9 cellular contexts compared by ENCODE assay signal in genomic region chr3:50568947-50569749, GRCh38. TPM values are rescaled to one million over a fixed set of nuclear protein-coding genes. Genes with fewer than 3 reads are reported as not detected.
A peak's percentile ranks its signal among the peaks of the same experiment; 100 is the strongest.
DNase-seq lines count a peak whose midpoint lies in the region; ATAC-seq, FAIRE-seq and TF ChIP-seq lines count a peak whose summit lies in the region.
"Had no signal": no experiment of that assay in that cellular context is flagged by ENCODE, and none has a peak within 500 bp of the region (broad histone marks: within the 10 kb centered on the region; RNA-seq: fewer than 3 reads in every experiment).

Gene HEMK1 (plus strand): TSS chr3:50569522. CDS start chr3:50571105, 1,583 bp downstream.

- peak within 1 kb of the TSS; percentile 97 for H3K4me3 Mint-ChIP-seq in chondrocyte (ENCODE audit: unreplicated experiment)

- peak within 1 kb of the TSS; percentile 87 to 95 for H3K27ac ChIP-seq in kidney (ENCODE audit: low read depth in 2 of 2, low read length in 2 of 2)

- peaks cover 27 to 30% of the 10 kb centered on the region in 2 donors for H3K4me1 ChIP-seq in kidney (ENCODE audit: control insufficient read depth in 1 of 2, insufficient read depth in 1 of 2, low read depth in 1 of 2, low read length in 2 of 2)

- no peaks in the 10 kb centered on the region for H3K36me3 ChIP-seq in kidney (ENCODE audit: control insufficient read depth in 1 of 2, insufficient read depth in 2 of 2, low read length in 2 of 2)

- ATAC-seq in GM19035 (IDR thresholded peaks at IDR 0.05; ENCODE audit: unreplicated experiment) (peak; percentile 63), HG03354 (IDR thresholded peaks at IDR 0.05; ENCODE audit: poor library complexity, severe bottlenecking, unreplicated experiment) (peak; percentile 74)

- H3K4me1 Mint-ChIP-seq in chondrocyte (ENCODE audit: low read depth): peaks cover 29% of the 10 kb centered on the region

- TF ChIP-seq CTCF in AG10803 (conservative IDR thresholded peaks at IDR 0.05; ENCODE audit: low read length) (no peak), chondrocyte (IDR thresholded peaks at IDR 0.05) (peak; percentile 17), kidney (IDR thresholded peaks at IDR 0.05; ENCODE audit: borderline replicate concordance, extremely low read depth, insufficient read depth) (no peak)

- intact Hi-C loops in kidney (cut with DNase I): no loop called here

- FAIRE-seq in kidney (lab: Jason Lieb, UNC): no peak
- FAIRE-seq: islet of Langerhans had no signal

- H3K9ac ChIP-seq in kidney (ENCODE audit: low read length in 2 of 2): peak within 1 kb of the TSS; percentile 95 to 98

- no peaks in the 10 kb centered on the region for H3K27me3 Mint-ChIP-seq in chondrocyte (ENCODE audit: low read depth)

- H3K4me3 ChIP-seq in AG10803 (ENCODE audit: low read length) (peak within 1 kb of the TSS; percentile 97), kidney (ENCODE audit: low read length in 2 of 2) (peak within 1 kb of the TSS; percentile 97 to 98)

- H3K27ac Mint-ChIP-seq in chondrocyte (ENCODE audit: unreplicated experiment): peak within 1 kb of the TSS; percentile 97

- H3K9me3 ChIP-seq in kidney (ENCODE audit: control insufficient read depth in 1 of 2, low read length in 2 of 2): no peaks in the 10 kb centered on the region

- H3K36me3 Mint-ChIP-seq in chondrocyte (ENCODE audit: low read depth): no peaks in the 10 kb centered on the region

- H3K9me3 Mint-ChIP-seq in chondrocyte (ENCODE audit: low read depth): no peaks in the 10 kb centered on the region

- peak; percentile 93 for DNase-seq in AG10803 (ENCODE audit: low read depth)
- DNase-seq in NCI-H510A (lab: John Stamatoyannopoulos, UW): peak; percentile 85
- DNase-seq in activated CD4-positive, alpha-beta T cell treated with anti-CD3 and anti-CD28 coated beads for 24 hours (ENCODE audit: low read depth in 2 of 2): peak; percentile 92 to 97
- peak; percentile 98 for DNase-seq in chondrocyte (ENCODE audit: low spot score)
- DNase-seq in kidney: peak; percentile 99
- DNase-seq in stimulated activated CD4-positive, alpha-beta T cell treated with anti-CD3 and anti-CD28 coated beads, Interleukin-15, amount 100 ng/mL, for 24 hours: peak; percentile 99

RNA-seq across cellular contexts. Expression of gene HEMK1, which starts in this region (rescaled TPM):
- 15.1 to 20.1 TPM (median 15.2 TPM) in 3 replicates for total RNA-seq in chondrocyte
- 25.1 TPM for total RNA-seq in kidney
- polyA plus RNA-seq in kidney (ENCODE audit: insufficient read depth, low read depth, low replicate concordance): 30.3 TPM

Comparison
In these comparisons a context has a peak if more than half of its experiments do, and no peak if none do; other contexts are left out.
1. Peak in every context shown above with its lines: DNase-seq, ATAC-seq, H3K4me3 ChIP-seq and H3K27ac ChIP-seq.